8 cellular contexts compared by ENCODE assay signal in genomic region chr6:146857960-146858308, GRCh38.
DNase-seq lines count a peak whose midpoint lies in the region; ATAC-seq and TF ChIP-seq lines count a peak whose summit lies in the region.

No MANE protein-coding gene starts in this region.

- intact Hi-C loops in natural killer cell (cut with micrococcal nuclease) (loop anchor here (2.0 to 5.0 kb wide), 2 partner anchors 364 to 427 kb away; no protein-coding TSS in a partner anchor), lower leg skin (cut with DNase I; ENCODE audit: low total_unique reads) (no loop called here)

- H3K27ac ChIP-seq in iPS-18a (ENCODE audit: low read length) (no peak overlapping the region), subcutaneous abdominal adipose tissue (ENCODE audit: low read depth, low read length) (peak overlapping the region; percentile 13)

- H3K4me3 ChIP-seq in iPS-18a (ENCODE audit: low read length), result peak overlapping the region; percentile 66
- H3K4me3 ChIP-seq in subcutaneous abdominal adipose tissue (ENCODE audit: low read depth in 1 of 5, low read length in 5 of 5), result peak overlapping the region; percentile 30 to 66 (median 49)
- no peak overlapping the region for H3K4me3 ChIP-seq in lower leg skin (ENCODE audit: low read depth, poor library complexity, severe bottlenecking)

- peaks cover 7% of the 10 kb centered on the region for H3K4me1 ChIP-seq in iPS-18a (ENCODE audit: control insufficient read depth, low read depth, low read length)
- peaks cover 0 to 6% (median 3%) of the 10 kb centered on the region in 5 donors for H3K4me1 ChIP-seq in subcutaneous abdominal adipose tissue (ENCODE audit: control insufficient read depth in 5 of 5, insufficient read depth in 5 of 5, low read length in 5 of 5)

- no peak for ATAC-seq in natural killer cell treated with Interleukin-12 subunit alpha and Interleukin-12 subunit beta and Interleukin-15 and Interleukin-18, amount 100 ng/mL, for 72 hours
- ATAC-seq in natural killer cell (no peak), HG03354 (IDR thresholded peaks at IDR 0.05; ENCODE audit: poor library complexity, severe bottlenecking, unreplicated experiment) (peak; percentile 28)
- ATAC-seq in activated T-cell treated with anti-CD3 and anti-CD28 coated beads, Interleukin-2, amount 50 U/mL, for 72 hours (replicated peaks in 1 of 2), result no peak

- no peaks in the 10 kb centered on the region for H3K9me3 ChIP-seq in iPS-18a (ENCODE audit: control insufficient read depth, low read depth, low read length)
- H3K9me3 ChIP-seq in subcutaneous abdominal adipose tissue (ENCODE audit: control insufficient read depth in 5 of 5, low read length in 5 of 5), result no peaks in the 10 kb centered on the region

- no peaks in the 10 kb centered on the region for H3K36me3 Mint-ChIP-seq in natural killer cell treated with Interleukin-12 subunit alpha and Interleukin-12 subunit beta and Interleukin-15 and Interleukin-18, amount 100 ng/mL, for 72 hours
- no peaks in the 10 kb centered on the region for H3K36me3 Mint-ChIP-seq in natural killer cell
- peaks cover under 1 to 6% of the 10 kb centered on the region in 2 donors for H3K36me3 Mint-ChIP-seq in activated T-cell treated with anti-CD3 and anti-CD28 coated beads, Interleukin-2, amount 50 U/mL, for 72 hours (ENCODE audit: insufficient read depth in 2 of 2)

- no peaks in the 10 kb centered on the region for H3K27me3 ChIP-seq in iPS-18a (ENCODE audit: control insufficient read depth, insufficient read depth, low read length)
- no peaks in the 10 kb centered on the region for H3K27me3 ChIP-seq in subcutaneous abdominal adipose tissue (ENCODE audit: control insufficient read depth in 5 of 5, insufficient read depth in 4 of 5, low read length in 5 of 5)

- peak overlapping the region; percentile 36 for H3K4me3 Mint-ChIP-seq in natural killer cell treated with Interleukin-12 subunit alpha and Interleukin-12 subunit beta and Interleukin-15 and Interleukin-18, amount 100 ng/mL, for 72 hours
- no peak overlapping the region for H3K4me3 Mint-ChIP-seq in natural killer cell
- peak overlapping the region; percentile 54 to 68 for H3K4me3 Mint-ChIP-seq in activated T-cell treated with anti-CD3 and anti-CD28 coated beads, Interleukin-2, amount 50 U/mL, for 72 hours

- H3K9ac ChIP-seq in iPS-18a (ENCODE audit: low read length) (no peak overlapping the region), subcutaneous abdominal adipose tissue (ENCODE audit: low read length in 5 of 5) (peak overlapping the region in 1 of 5 donors; percentile 57)

- WGBS in lower leg skin, 2 donors, result 56 to 65% methylated on average over 4 of the region's 4 CpGs

- peak overlapping the region in 1 of 2 donors; percentile 10 for H3K27ac Mint-ChIP-seq in natural killer cell treated with Interleukin-12 subunit alpha and Interleukin-12 subunit beta and Interleukin-15 and Interleukin-18, amount 100 ng/mL, for 72 hours
- H3K27ac Mint-ChIP-seq in natural killer cell, result no peak overlapping the region
- H3K27ac Mint-ChIP-seq in activated T-cell treated with anti-CD3 and anti-CD28 coated beads, Interleukin-2, amount 50 U/mL, for 72 hours, result peak overlapping the region; percentile 39

- no peak for TF ChIP-seq POLR2A in lower leg skin (IDR thresholded peaks at IDR 0.05)

- TF ChIP-seq CTCF in natural killer cell (IDR thresholded peaks at IDR 0.05), result no peak
- no peak for TF ChIP-seq CTCF in lower leg skin (IDR thresholded peaks at IDR 0.05)

- H3K4me1 Mint-ChIP-seq in natural killer cell treated with Interleukin-12 subunit alpha and Interleukin-12 subunit beta and Interleukin-15 and Interleukin-18, amount 100 ng/mL, for 72 hours (ENCODE audit: low read depth in 2 of 2), result peaks cover 20 to 22% of the 10 kb centered on the region in 2 donors
- H3K4me1 Mint-ChIP-seq in natural killer cell, result peaks cover 1% of the 10 kb centered on the region in 2 donors
- peaks cover 52% of the 10 kb centered on the region for H3K4me1 Mint-ChIP-seq in activated T-cell treated with anti-CD3 and anti-CD28 coated beads, Interleukin-2, amount 50 U/mL, for 72 hours (ENCODE audit: low read depth)

- H3K36me3 ChIP-seq in iPS-18a (ENCODE audit: control insufficient read depth, low read depth, low read length) (no peaks in the 10 kb centered on the region), subcutaneous abdominal adipose tissue (ENCODE audit: control insufficient read depth in 5 of 5, insufficient read depth in 5 of 5, low read length in 5 of 5) (no peaks in the 10 kb centered on the region)

- peaks cover 5% of the 10 kb centered on the region for H3K9me3 Mint-ChIP-seq in natural killer cell treated with Interleukin-12 subunit alpha and Interleukin-12 subunit beta and Interleukin-15 and Interleukin-18, amount 100 ng/mL, for 72 hours
- H3K9me3 Mint-ChIP-seq in natural killer cell, result no peaks in the 10 kb centered on the region
- peaks cover under 1 to 5% of the 10 kb centered on the region in 2 donors for H3K9me3 Mint-ChIP-seq in activated T-cell treated with anti-CD3 and anti-CD28 coated beads, Interleukin-2, amount 50 U/mL, for 72 hours

- H3K27me3 Mint-ChIP-seq in natural killer cell treated with Interleukin-12 subunit alpha and Interleukin-12 subunit beta and Interleukin-15 and Interleukin-18, amount 100 ng/mL, for 72 hours, result peaks cover 7 to 18% of the 10 kb centered on the region in 2 donors
- H3K27me3 Mint-ChIP-seq in natural killer cell (ENCODE audit: low read depth in 2 of 2), result no peaks in the 10 kb centered on the region
- no peaks in the 10 kb centered on the region for H3K27me3 Mint-ChIP-seq in activated T-cell treated with anti-CD3 and anti-CD28 coated beads, Interleukin-2, amount 50 U/mL, for 72 hours (ENCODE audit: low read depth)

- DNase-seq in natural killer cell treated with Interleukin-12 subunit alpha and Interleukin-12 subunit beta and Interleukin-15 and Interleukin-18, amount 100 ng/mL, for 72 hours (ENCODE audit: low spot score), result no peak
- DNase-seq in natural killer cell (no peak), lower leg skin (ENCODE audit: low spot score in 2 of 2) (no peak)
- no peak for DNase-seq in activated T-cell treated with anti-CD3 and anti-CD28 coated beads, Interleukin-2, amount 50 U/mL, for 72 hours
- no peak for DNase-seq in activated CD4-positive, CD25-positive, alpha-beta regulatory T cell treated with anti-CD3 and anti-CD28 coated beads, Interleukin-2, amount 50 U/mL, for 72 hours
